1 cellular context compared by ENCODE assay signal in the genomic region with DNA sequence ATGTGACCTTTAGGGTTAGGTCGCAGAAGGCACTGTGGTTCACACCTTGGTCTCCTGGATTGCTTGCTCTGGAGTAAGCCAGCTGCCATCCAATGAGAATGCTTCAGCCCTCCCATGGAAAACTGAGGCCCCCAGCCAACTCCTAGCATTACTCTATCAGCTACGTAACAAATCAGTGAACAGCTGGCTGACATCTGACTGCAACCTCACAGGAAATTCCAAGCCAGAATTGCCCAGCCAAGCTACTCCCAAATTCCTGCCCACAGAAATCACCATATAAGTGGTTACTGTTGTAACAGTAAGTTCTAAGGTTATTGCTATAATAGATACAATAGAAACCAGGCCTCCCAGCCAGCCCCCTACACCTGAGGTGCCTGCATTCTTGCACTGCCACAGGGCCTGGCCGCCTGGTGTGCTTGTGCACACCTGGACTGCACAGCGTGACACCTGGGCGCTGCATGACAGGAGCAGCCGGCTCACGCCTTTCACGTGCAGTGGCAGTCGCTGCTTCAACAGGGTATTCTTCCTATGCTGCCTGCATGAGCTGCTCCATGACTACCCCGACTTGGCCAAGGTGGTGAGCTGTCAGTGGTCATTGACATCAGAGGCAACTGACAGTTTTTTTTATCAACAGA.
TF ChIP-seq lines count a peak whose summit lies in the region.

No MANE protein-coding gene starts in this region.

TF ChIP-seq in WTC11, 78 proteins besides CTCF, POLR2A, EP300 and RAD21 (continued from another document):
- TF ChIP-seq, protein P1, sequence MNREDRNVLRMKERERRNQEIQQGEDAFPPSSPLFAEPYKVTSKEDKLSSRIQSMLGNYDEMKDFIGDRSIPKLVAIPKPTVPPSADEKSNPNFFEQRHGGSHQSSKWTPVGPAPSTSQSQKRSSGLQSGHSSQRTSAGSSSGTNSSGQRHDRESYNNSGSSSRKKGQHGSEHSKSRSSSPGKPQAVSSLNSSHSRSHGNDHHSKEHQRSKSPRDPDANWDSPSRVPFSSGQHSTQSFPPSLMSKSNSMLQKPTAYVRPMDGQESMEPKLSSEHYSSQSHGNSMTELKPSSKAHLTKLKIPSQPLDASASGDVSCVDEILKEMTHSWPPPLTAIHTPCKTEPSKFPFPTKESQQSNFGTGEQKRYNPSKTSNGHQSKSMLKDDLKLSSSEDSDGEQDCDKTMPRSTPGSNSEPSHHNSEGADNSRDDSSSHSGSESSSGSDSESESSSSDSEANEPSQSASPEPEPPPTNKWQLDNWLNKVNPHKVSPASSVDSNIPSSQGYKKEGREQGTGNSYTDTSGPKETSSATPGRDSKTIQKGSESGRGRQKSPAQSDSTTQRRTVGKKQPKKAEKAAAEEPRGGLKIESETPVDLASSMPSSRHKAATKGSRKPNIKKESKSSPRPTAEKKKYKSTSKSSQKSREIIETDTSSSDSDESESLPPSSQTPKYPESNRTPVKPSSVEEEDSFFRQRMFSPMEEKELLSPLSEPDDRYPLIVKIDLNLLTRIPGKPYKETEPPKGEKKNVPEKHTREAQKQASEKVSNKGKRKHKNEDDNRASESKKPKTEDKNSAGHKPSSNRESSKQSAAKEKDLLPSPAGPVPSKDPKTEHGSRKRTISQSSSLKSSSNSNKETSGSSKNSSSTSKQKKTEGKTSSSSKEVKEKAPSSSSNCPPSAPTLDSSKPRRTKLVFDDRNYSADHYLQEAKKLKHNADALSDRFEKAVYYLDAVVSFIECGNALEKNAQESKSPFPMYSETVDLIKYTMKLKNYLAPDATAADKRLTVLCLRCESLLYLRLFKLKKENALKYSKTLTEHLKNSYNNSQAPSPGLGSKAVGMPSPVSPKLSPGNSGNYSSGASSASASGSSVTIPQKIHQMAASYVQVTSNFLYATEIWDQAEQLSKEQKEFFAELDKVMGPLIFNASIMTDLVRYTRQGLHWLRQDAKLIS (CRISPR knock-in tag; IDR thresholded peaks at IDR 0.05; ENCODE audit: borderline replicate concordance), result no peak
- no peak for TF ChIP-seq HMGXB4 (CRISPR knock-in tag; IDR thresholded peaks at IDR 0.05)
- TF ChIP-seq, protein P2, sequence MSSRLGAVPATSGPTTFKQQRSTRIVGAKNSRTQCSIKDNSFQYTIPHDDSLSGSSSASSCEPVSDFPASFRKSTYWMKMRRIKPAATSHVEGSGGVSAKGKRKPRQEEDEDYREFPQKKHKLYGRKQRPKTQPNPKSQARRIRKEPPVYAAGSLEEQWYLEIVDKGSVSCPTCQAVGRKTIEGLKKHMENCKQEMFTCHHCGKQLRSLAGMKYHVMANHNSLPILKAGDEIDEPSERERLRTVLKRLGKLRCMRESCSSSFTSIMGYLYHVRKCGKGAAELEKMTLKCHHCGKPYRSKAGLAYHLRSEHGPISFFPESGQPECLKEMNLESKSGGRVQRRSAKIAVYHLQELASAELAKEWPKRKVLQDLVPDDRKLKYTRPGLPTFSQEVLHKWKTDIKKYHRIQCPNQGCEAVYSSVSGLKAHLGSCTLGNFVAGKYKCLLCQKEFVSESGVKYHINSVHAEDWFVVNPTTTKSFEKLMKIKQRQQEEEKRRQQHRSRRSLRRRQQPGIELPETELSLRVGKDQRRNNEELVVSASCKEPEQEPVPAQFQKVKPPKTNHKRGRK (CRISPR knock-in tag; IDR thresholded peaks at IDR 0.05; ENCODE audit: borderline replicate concordance), result no peak
- TF ChIP-seq ARID4B (CRISPR knock-in tag; IDR thresholded peaks at IDR 0.05; ENCODE audit: borderline replicate concordance), result no peak
- no peak for TF ChIP-seq CBFB (CRISPR knock-in tag; IDR thresholded peaks at IDR 0.05; ENCODE audit: low read depth)
- TF ChIP-seq GRHL2 (CRISPR knock-in tag; IDR thresholded peaks at IDR 0.05; ENCODE audit: insufficient replicate concordance, severe bottlenecking), result no peak
- TF ChIP-seq, protein P3, sequence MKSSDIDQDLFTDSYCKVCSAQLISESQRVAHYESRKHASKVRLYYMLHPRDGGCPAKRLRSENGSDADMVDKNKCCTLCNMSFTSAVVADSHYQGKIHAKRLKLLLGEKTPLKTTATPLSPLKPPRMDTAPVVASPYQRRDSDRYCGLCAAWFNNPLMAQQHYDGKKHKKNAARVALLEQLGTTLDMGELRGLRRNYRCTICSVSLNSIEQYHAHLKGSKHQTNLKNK (CRISPR knock-in tag; IDR thresholded peaks at IDR 0.05), result no peak
- TF ChIP-seq, protein P4, sequence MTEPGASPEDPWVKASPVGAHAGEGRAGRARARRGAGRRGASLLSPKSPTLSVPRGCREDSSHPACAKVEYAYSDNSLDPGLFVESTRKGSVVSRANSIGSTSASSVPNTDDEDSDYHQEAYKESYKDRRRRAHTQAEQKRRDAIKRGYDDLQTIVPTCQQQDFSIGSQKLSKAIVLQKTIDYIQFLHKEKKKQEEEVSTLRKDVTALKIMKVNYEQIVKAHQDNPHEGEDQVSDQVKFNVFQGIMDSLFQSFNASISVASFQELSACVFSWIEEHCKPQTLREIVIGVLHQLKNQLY (CRISPR knock-in tag; IDR thresholded peaks at IDR 0.05), result no peak
